9 cellular contexts compared by ENCODE assay signal in the genomic region with DNA sequence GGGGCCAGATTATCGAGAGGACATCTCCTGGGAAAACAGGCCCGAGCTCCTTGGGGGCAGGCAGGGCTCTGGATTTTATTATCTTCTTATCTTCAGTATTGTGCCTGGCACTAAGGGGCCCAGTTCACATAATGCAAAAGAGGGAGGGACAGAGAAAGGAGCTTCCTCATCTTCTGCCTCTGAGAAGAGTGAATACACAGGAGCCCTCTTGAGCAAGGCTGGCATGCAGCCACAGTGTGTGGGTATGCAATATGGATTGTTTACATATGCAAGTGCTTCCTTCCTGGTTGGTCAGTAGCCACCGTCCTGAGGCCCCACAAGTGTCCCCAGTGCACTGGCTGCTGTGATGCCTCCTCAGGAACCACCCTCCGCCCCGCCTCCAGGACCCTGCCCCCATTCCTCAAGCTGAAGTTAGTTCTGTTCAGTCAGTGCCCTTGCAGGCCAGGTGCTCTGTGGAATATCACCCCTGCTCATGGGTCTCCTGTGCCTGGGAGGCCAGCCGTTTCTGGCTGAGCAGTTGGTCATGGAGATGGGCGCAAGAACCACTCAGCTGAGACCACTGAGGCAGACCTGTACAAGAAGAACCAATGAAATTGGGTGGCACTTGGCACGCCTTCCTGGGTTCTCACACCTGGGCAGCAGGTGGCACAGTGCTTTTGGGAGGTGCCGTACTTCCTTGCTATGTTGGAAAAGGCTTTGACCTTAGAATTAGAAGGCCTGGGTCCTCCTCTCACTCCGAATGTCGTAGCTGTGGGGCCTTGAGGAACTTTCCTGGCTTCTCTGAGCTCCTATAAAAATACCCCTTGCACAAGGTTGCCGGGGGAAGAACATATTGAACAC. TPM values are rescaled to one million over a fixed set of nuclear protein-coding genes. Genes with fewer than 3 reads are reported as not detected.
DNase-seq lines count a peak whose midpoint lies in the region; ATAC-seq, FAIRE-seq and TF ChIP-seq lines count a peak whose summit lies in the region.
"Had no signal": no experiment of that assay in that cellular context is flagged by ENCODE, and none has a peak within 500 bp of the region (broad histone marks: within the 10 kb centered on the region; RNA-seq: fewer than 3 reads in every experiment).

No MANE protein-coding gene starts in this region.

- H3K79me1 ChIP-seq in mesenchymal stem cell (replicated peaks; ENCODE audit: low read length, poor library complexity, severe bottlenecking), result no peaks in the 10 kb centered on the region

- H3K27ac Mint-ChIP-seq in Calu3 (ENCODE audit: unreplicated experiment), result no peak overlapping the region
- H3K27ac Mint-ChIP-seq: activated B cell treated with CpG ODN at 0.5 μM for 24 hours had no signal

- H2BK12ac ChIP-seq in mesenchymal stem cell (ENCODE audit: low read length in 2 of 2), result peak overlapping the region; percentile 89 to 92

- peak overlapping the region in 1 of 2 experiments; percentile 47 for H3K14ac ChIP-seq in mesenchymal stem cell (ENCODE audit: low read length in 2 of 2)

- no peak overlapping the region for H2AK5ac ChIP-seq in mesenchymal stem cell (ENCODE audit: low read length, severe bottlenecking)

- peak overlapping the region; percentile 100 for H2BK15ac ChIP-seq in mesenchymal stem cell (ENCODE audit: low read depth, poor library complexity, severe bottlenecking)

- TF ChIP-seq CTCF in Calu3 (IDR thresholded peaks at IDR 0.05; ENCODE audit: unreplicated experiment) (no peak), NB4 (IDR thresholded peaks at IDR 0.05; ENCODE audit: low read depth, low read length) (no peak), RWPE1 (conservative IDR thresholded peaks at IDR 0.05; ENCODE audit: low read depth) (no peak)

- H3K9me3 Mint-ChIP-seq in Calu3 (ENCODE audit: low read depth, unreplicated experiment), result no peaks in the 10 kb centered on the region
- H3K9me3 Mint-ChIP-seq: activated B cell treated with CpG ODN at 0.5 μM for 24 hours had no signal

- DNase-seq in Calu3, result peak; percentile 80
- DNase-seq in NB4 (ENCODE audit: low read depth), result peak; percentile 98
- DNase-seq in astrocyte of the hippocampus (ENCODE audit: low read depth, low spot score), result peak; percentile 11
- DNase-seq in mesenchymal stem cell, result peak; percentile 90
- no peak for DNase-seq in RWPE1 (ENCODE audit: low spot score)
- no peak for DNase-seq in frontal cortex (ENCODE audit: low spot score in 2 of 2)
- DNase-seq: activated B cell treated with CpG ODN at 0.5 μM for 24 hours had no signal

- no peak for ATAC-seq in HG03521 (IDR thresholded peaks at IDR 0.05; ENCODE audit: unreplicated experiment)
- no peak for ATAC-seq in GM21381 (IDR thresholded peaks at IDR 0.05; ENCODE audit: unreplicated experiment)

- H4K91ac ChIP-seq in mesenchymal stem cell (ENCODE audit: low read length), result peak overlapping the region; percentile 62

- peak overlapping the region; percentile 50 to 97 for H3K4ac ChIP-seq in mesenchymal stem cell (ENCODE audit: low read depth in 1 of 2, low read length in 2 of 2)

- H3K36me3 Mint-ChIP-seq in Calu3 (ENCODE audit: insufficient read depth, unreplicated experiment), result peaks cover 6% of the 10 kb centered on the region

- CTCF ChIA-PET in Calu3 (lab: Charles Lee) (interaction anchor here (0.9 kb wide), 1 partner anchor 34 kb away, joined by 3 read pairs; no protein-coding TSS in a partner anchor), RWPE1 (lab: Yijun Ruan, JAX) (interaction anchor here (0.8 kb wide), 1 partner anchor 103 kb away, joined by 3 read pairs; no protein-coding TSS in a partner anchor)

- H3K9me3 ChIP-seq in mesenchymal stem cell (ENCODE audit: control insufficient read depth, low read length), result no peaks in the 10 kb centered on the region

- peak overlapping the region; percentile 87 for H2BK120ac ChIP-seq in mesenchymal stem cell (ENCODE audit: low read depth, low read length)

- H4K8ac ChIP-seq in mesenchymal stem cell (ENCODE audit: low read length), result peak overlapping the region; percentile 59

- no peaks in the 10 kb centered on the region for H3K36me3 ChIP-seq in mesenchymal stem cell (ENCODE audit: control insufficient read depth in 1 of 2, insufficient read depth in 2 of 2, low read depth in 1 of 2, low read length in 2 of 2)

- H3K27me3 ChIP-seq in mesenchymal stem cell (ENCODE audit: control insufficient read depth in 1 of 2, insufficient read depth in 1 of 2, low read length in 2 of 2), result no peaks in the 10 kb centered on the region

- FAIRE-seq in frontal cortex (lab: Jason Lieb, UNC), result no peak

- no peaks in the 10 kb centered on the region for H3K27me3 Mint-ChIP-seq in Calu3 (ENCODE audit: unreplicated experiment)
- H3K27me3 Mint-ChIP-seq: activated B cell treated with CpG ODN at 0.5 μM for 24 hours had no signal

- no peak overlapping the region for H3K23ac ChIP-seq in mesenchymal stem cell (ENCODE audit: low read length in 2 of 2)

- no peak overlapping the region for H2AFZ ChIP-seq in mesenchymal stem cell (ENCODE audit: low read depth, low read length)

- no peak for TF ChIP-seq POLR2A in NB4 (IDR thresholded peaks at IDR 0.05; ENCODE audit: extremely low read depth, insufficient read length)

- no peak overlapping the region for H2BK5ac ChIP-seq in mesenchymal stem cell (ENCODE audit: low read depth, low read length, poor library complexity, severe bottlenecking)

- no peak overlapping the region for H3K4me3 ChIP-seq in NB4 (ENCODE audit: low read depth, low read length)
- no peak overlapping the region for H3K4me3 ChIP-seq in mesenchymal stem cell (ENCODE audit: insufficient read depth in 1 of 2, low read depth in 1 of 2, low read length in 2 of 2)

- peaks cover 17% of the 10 kb centered on the region for H3K4me1 Mint-ChIP-seq in Calu3 (ENCODE audit: low read depth, unreplicated experiment)
- H3K4me1 Mint-ChIP-seq: activated B cell treated with CpG ODN at 0.5 μM for 24 hours had no signal

- 64% methylated on average over 12 of the region's 12 CpGs for WGBS in mesenchymal stem cell

- H3K27ac ChIP-seq in mesenchymal stem cell (ENCODE audit: low read length, poor library complexity, severe bottlenecking) (no peak overlapping the region), RWPE1 (no peak overlapping the region)

- intact Hi-C loops in Calu3 (cut with micrococcal nuclease; ENCODE audit: unreplicated experiment), result no loop called here

- no TSS peak for BruUV-seq in Calu3 (replicated peaks; lab: Mats Ljungman, UMichigan)

- no peak overlapping the region for H3K4me2 ChIP-seq in mesenchymal stem cell (ENCODE audit: low read length, poor library complexity, severe bottlenecking)

- H3K4me3 Mint-ChIP-seq in Calu3 (ENCODE audit: low read depth, unreplicated experiment), result no peak overlapping the region
- H3K4me3 Mint-ChIP-seq: activated B cell treated with CpG ODN at 0.5 μM for 24 hours had no signal

- POLR2A ChIA-PET in RWPE1 (lab: Yijun Ruan, JAX; ENCODE audit: low non-redundant PET), result no interaction called here

- H3K18ac ChIP-seq in mesenchymal stem cell (ENCODE audit: low read depth in 1 of 2, low read length in 2 of 2), result peak overlapping the region; percentile 49 to 95

- H3K9ac ChIP-seq in mesenchymal stem cell (ENCODE audit: low read length), result no peak overlapping the region

- H3K4me1 ChIP-seq in mesenchymal stem cell (ENCODE audit: control insufficient read depth, insufficient read depth, low read depth, low read length), result peaks cover 8% of the 10 kb centered on the region

RNA-seq across cellular contexts. Expression of gene ACTN1, which starts 35.1 kb away (rescaled TPM):
- total RNA-seq in Calu3 (2022), result 246 and 326 TPM in 2 replicates
- 359 TPM for polyA plus RNA-seq in mesenchymal stem cell (2013, experiment 1 of 2)
- polyA plus RNA-seq in mesenchymal stem cell (2013, experiment 2 of 2), result 344 TPM
- total RNA-seq in frontal cortex, result 15.1 TPM

Comparison
In these comparisons a context has a peak if more than half of its experiments do, and no peak if none do; other contexts are left out.
1. DNase-seq: peak in Calu3 (single experiment), NB4 (single experiment), astrocyte of the hippocampus (single experiment) and mesenchymal stem cell (single experiment); none in RWPE1 (single experiment) and frontal cortex (0 of 2).
2. RNA of gene ACTN1, which starts 35.1 kb away (total RNA-seq): 246 to 326 TPM in Calu3; 15.1 TPM in frontal cortex (single experiment); every median in the first group is over 10 times any median in the second.